Comparison of ENCODE assay signal across 7 cellular contexts in genomic region chr4:140426610-140427103, GRCh38. TPM values are rescaled to one million over a fixed set of nuclear protein-coding genes. Genes with fewer than 3 reads are reported as not detected.
DNase-seq lines count a peak whose midpoint lies in the region; ATAC-seq and TF ChIP-seq lines count a peak whose summit lies in the region.

No MANE protein-coding gene starts in this region.

- DNase-seq in HFF-Myc (ENCODE audit: extremely low read depth, low read depth) (no peak), NCI-H2081 (lab: John Stamatoyannopoulos, UW) (peak; percentile 81 to 87), astrocyte of the spinal cord (ENCODE audit: low read depth, low spot score) (peak; percentile 18), left lung (no peak), upper lobe of left lung (no peak), GDM1 (lab: John Stamatoyannopoulos, UW) (no peak)

- TF ChIP-seq EP300 in upper lobe of left lung (IDR thresholded peaks at IDR 0.05), result no peak

- H3K9me3 ChIP-seq in left lung (no peaks in the 10 kb centered on the region), upper lobe of left lung (no peaks in the 10 kb centered on the region)

- ATAC-seq in GM18502 (IDR thresholded peaks at IDR 0.05; ENCODE audit: poor library complexity, unreplicated experiment) (peak; percentile 23), left lung (no peak), upper lobe of left lung (ENCODE audit: low FRiP score in 2 of 2) (peak in 1 of 2 donors; percentile 9)

- 13 to 19% methylated on average over 12 to 23 of the region's 23 CpGs for WGBS in upper lobe of left lung, 2 donors

- peaks cover 0 to 25% of the 10 kb centered on the region in 2 donors for H3K27me3 ChIP-seq in left lung
- H3K27me3 ChIP-seq in upper lobe of left lung, result peaks cover 0 to 4% (median 0%) of the 10 kb centered on the region in 4 donors

- in situ Hi-C loops in astrocyte of the spinal cord (cut with HindIII; ENCODE audit: low sequenced_read_pairs), result no loop called here

- peaks cover 0 to 17% of the 10 kb centered on the region in 2 donors for H3K4me1 ChIP-seq in left lung
- H3K4me1 ChIP-seq in upper lobe of left lung, result peaks cover 7 to 19% (median 12%) of the 10 kb centered on the region in 4 donors

- H3K27ac ChIP-seq in left lung, result no peak overlapping the region
- H3K27ac ChIP-seq in upper lobe of left lung, result no peak overlapping the region

- peak overlapping the region; percentile 46 for H3K4me3 ChIP-seq in HFF-Myc (replicated peaks; ENCODE audit: low read depth, low read length)
- H3K4me3 ChIP-seq in astrocyte of the spinal cord (ENCODE audit: low read depth, low read length), result peak overlapping the region; percentile 57
- peak overlapping the region; percentile 43 to 54 for H3K4me3 ChIP-seq in left lung
- H3K4me3 ChIP-seq in upper lobe of left lung, result peak overlapping the region; percentile 27 to 75 (median 55)

- no peak for TF ChIP-seq CTCF in HFF-Myc (IDR thresholded peaks at IDR 0.05; ENCODE audit: low read depth, low read length, missing control alignments)
- peak; percentile 25 for TF ChIP-seq CTCF in astrocyte of the spinal cord (IDR thresholded peaks at IDR 0.05; ENCODE audit: low read depth, low read length)
- no peak for TF ChIP-seq CTCF in left lung (IDR thresholded peaks at IDR 0.05)
- no peak for TF ChIP-seq CTCF in upper lobe of left lung (IDR thresholded peaks at IDR 0.05)

- no peak for TF ChIP-seq POLR2A in upper lobe of left lung (IDR thresholded peaks at IDR 0.05)

- H3K36me3 ChIP-seq in left lung, result no peaks in the 10 kb centered on the region
- H3K36me3 ChIP-seq in upper lobe of left lung, result no peaks in the 10 kb centered on the region

- intact Hi-C loops in left lung (cut with DNase I), result no loop called here

RNA-seq across cellular contexts. Expression of gene CLGN, which starts 0.8 kb away (rescaled TPM):
- total RNA-seq in left lung (1 to 10 TPM in 1 of 2 donors, under 1 TPM in 1; 0.55 to 1.6 TPM), upper lobe of left lung (1 to 10 TPM in 1 of 6 donors, under 1 TPM in 3, not detected in 2; 0.20 to 2.9 (median 0.47) TPM)

RNA-seq across cellular contexts. Expression of gene SCOC, which starts 53.2 kb away (rescaled TPM):
- 10 to 100 TPM; 43.9 to 49.3 TPM for total RNA-seq in left lung
- 10 to 100 TPM in 5 of 6 donors, 1 to 10 TPM in 1; 2.8 to 55.2 (median 33.2) TPM for total RNA-seq in upper lobe of left lung

Comparison
In these comparisons a context has a peak if more than half of its experiments do, and no peak if none do; other contexts are left out.
1. DNase-seq: peak in NCI-H2081 (2 of 2) and astrocyte of the spinal cord (single experiment); none in HFF-Myc (single experiment), left lung (0 of 2), upper lobe of left lung (0 of 2) and GDM1 (single experiment).
2. Peak in every context shown above with its lines, with median percentiles within 50 percentile points of each other: H3K4me3 ChIP-seq.